ENCODE assay signal across 1 cellular context in the genomic region with DNA sequence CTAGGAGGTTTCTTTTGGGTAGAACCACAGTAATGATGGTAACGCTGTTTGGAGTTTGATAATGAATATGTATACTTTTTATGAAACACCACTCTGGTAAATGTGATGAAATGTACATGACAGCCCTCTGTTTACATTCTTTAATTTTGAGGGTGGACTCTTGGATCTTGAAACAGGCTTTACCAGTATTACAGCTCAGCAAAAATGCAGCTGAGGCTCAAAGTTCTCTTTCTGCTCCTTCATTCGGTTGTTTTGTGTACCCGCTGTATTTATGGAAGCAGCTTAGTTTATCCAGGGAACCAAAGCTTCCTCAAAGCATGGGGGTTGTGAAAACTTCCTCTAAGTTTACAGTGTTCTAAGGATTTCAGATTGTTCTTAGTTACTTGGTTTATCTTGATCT.
A peak's percentile ranks its signal among the peaks of the same experiment; 100 is the strongest.
TF ChIP-seq lines count a peak whose summit lies in the region.

No MANE protein-coding gene starts in this region.

TF ChIP-seq in HepG2, 621 proteins besides CTCF, POLR2A, EP300 and RAD21 (continued from another document and continues in another):
- TF ChIP-seq, protein P1, sequence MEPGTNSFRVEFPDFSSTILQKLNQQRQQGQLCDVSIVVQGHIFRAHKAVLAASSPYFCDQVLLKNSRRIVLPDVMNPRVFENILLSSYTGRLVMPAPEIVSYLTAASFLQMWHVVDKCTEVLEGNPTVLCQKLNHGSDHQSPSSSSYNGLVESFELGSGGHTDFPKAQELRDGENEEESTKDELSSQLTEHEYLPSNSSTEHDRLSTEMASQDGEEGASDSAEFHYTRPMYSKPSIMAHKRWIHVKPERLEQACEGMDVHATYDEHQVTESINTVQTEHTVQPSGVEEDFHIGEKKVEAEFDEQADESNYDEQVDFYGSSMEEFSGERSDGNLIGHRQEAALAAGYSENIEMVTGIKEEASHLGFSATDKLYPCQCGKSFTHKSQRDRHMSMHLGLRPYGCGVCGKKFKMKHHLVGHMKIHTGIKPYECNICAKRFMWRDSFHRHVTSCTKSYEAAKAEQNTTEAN (CRISPR knock-in tag; conservative IDR thresholded peaks at IDR 0.05), result 0 out of 2 replicates have a peak, but pooled peaks have one; percentile 33
- no peak for TF ChIP-seq ARNTL (CRISPR knock-in tag; IDR thresholded peaks at IDR 0.05)
- TF ChIP-seq ZNF3 (CRISPR knock-in tag; IDR thresholded peaks at IDR 0.05), result no peak
- TF ChIP-seq YEATS2 (CRISPR knock-in tag; IDR thresholded peaks at IDR 0.05; ENCODE audit: borderline replicate concordance), result no peak
- TF ChIP-seq GATAD1 (CRISPR knock-in tag; IDR thresholded peaks at IDR 0.05), result no peak
- 0 out of 2 replicates have a peak, but pooled peaks have one; percentile 40 for TF ChIP-seq SIX4 (CRISPR knock-in tag; IDR thresholded peaks at IDR 0.05)
- TF ChIP-seq ERF (CRISPR knock-in tag; IDR thresholded peaks at IDR 0.05), result peak; percentile 50; the same call in 1 of the 2 replicates
- no peak for TF ChIP-seq MED8 (CRISPR knock-in tag; IDR thresholded peaks at IDR 0.05; ENCODE audit: insufficient replicate concordance)
- TF ChIP-seq, protein P2, sequence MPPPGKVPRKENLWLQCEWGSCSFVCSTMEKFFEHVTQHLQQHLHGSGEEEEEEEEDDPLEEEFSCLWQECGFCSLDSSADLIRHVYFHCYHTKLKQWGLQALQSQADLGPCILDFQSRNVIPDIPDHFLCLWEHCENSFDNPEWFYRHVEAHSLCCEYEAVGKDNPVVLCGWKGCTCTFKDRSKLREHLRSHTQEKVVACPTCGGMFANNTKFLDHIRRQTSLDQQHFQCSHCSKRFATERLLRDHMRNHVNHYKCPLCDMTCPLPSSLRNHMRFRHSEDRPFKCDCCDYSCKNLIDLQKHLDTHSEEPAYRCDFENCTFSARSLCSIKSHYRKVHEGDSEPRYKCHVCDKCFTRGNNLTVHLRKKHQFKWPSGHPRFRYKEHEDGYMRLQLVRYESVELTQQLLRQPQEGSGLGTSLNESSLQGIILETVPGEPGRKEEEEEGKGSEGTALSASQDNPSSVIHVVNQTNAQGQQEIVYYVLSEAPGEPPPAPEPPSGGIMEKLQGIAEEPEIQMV (CRISPR knock-in tag; IDR thresholded peaks at IDR 0.05; ENCODE audit: low read depth), result no peak
- TF ChIP-seq ZNF543 (CRISPR knock-in tag; IDR thresholded peaks at IDR 0.05), result no peak
- no peak for TF ChIP-seq RXRA (CRISPR knock-in tag; IDR thresholded peaks at IDR 0.05)
- TF ChIP-seq, protein P3, sequence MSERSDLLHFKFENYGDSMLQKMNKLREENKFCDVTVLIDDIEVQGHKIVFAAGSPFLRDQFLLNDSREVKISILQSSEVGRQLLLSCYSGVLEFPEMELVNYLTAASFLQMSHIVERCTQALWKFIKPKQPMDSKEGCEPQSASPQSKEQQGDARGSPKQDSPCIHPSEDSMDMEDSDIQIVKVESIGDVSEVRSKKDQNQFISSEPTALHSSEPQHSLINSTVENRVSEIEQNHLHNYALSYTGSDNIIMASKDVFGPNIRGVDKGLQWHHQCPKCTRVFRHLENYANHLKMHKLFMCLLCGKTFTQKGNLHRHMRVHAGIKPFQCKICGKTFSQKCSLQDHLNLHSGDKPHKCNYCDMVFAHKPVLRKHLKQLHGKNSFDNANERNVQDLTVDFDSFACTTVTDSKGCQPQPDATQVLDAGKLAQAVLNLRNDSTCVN (CRISPR knock-in tag; IDR thresholded peaks at IDR 0.05; ENCODE audit: borderline replicate concordance), result no peak
- no peak for TF ChIP-seq KMT2A (CRISPR knock-in tag; IDR thresholded peaks at IDR 0.05)
- TF ChIP-seq ZBTB7A (CRISPR knock-in tag; IDR thresholded peaks at IDR 0.05), result no peak
- no peak for TF ChIP-seq LRRFIP1 (CRISPR knock-in tag; conservative IDR thresholded peaks at IDR 0.05)
- TF ChIP-seq, protein P4, sequence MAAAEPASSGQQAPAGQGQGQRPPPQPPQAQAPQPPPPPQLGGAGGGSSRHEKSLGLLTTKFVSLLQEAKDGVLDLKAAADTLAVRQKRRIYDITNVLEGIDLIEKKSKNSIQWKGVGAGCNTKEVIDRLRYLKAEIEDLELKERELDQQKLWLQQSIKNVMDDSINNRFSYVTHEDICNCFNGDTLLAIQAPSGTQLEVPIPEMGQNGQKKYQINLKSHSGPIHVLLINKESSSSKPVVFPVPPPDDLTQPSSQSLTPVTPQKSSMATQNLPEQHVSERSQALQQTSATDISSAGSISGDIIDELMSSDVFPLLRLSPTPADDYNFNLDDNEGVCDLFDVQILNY (CRISPR knock-in tag; conservative IDR thresholded peaks at IDR 0.05), result no peak
- TF ChIP-seq ZFP62 (CRISPR knock-in tag; IDR thresholded peaks at IDR 0.05), result no peak
- TF ChIP-seq TBP (CRISPR knock-in tag; IDR thresholded peaks at IDR 0.05), result no peak
- TF ChIP-seq MAFG (CRISPR knock-in tag; IDR thresholded peaks at IDR 0.05), result 0 out of 2 replicates have a peak, but pooled peaks have one; percentile 64
- TF ChIP-seq RARG (CRISPR knock-in tag; IDR thresholded peaks at IDR 0.05; ENCODE audit: low read depth), result no peak
- no peak for TF ChIP-seq HOXD1 (CRISPR knock-in tag; IDR thresholded peaks at IDR 0.05)
- no peak for TF ChIP-seq ZBTB38 (CRISPR knock-in tag; IDR thresholded peaks at IDR 0.05)
- TF ChIP-seq ZFAT (CRISPR knock-in tag; conservative IDR thresholded peaks at IDR 0.05), result no peak
- TF ChIP-seq MEIS2 (CRISPR knock-in tag; IDR thresholded peaks at IDR 0.05), result no peak
- TF ChIP-seq, protein P5, sequence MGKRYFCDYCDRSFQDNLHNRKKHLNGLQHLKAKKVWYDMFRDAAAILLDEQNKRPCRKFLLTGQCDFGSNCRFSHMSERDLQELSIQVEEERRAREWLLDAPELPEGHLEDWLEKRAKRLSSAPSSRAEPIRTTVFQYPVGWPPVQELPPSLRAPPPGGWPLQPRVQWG (CRISPR knock-in tag; IDR thresholded peaks at IDR 0.05; ENCODE audit: borderline replicate concordance, low read depth), result no peak
- peak; percentile 82 for TF ChIP-seq HDAC1 (CRISPR knock-in tag; IDR thresholded peaks at IDR 0.05)
- TF ChIP-seq TBL1XR1 (IDR thresholded peaks at IDR 0.05; ENCODE audit: borderline replicate concordance, low read length, partially characterized antibody), result no peak
- TF ChIP-seq NFKB2 (CRISPR knock-in tag; IDR thresholded peaks at IDR 0.05; ENCODE audit: borderline replicate concordance), result no peak
- TF ChIP-seq, protein P6, sequence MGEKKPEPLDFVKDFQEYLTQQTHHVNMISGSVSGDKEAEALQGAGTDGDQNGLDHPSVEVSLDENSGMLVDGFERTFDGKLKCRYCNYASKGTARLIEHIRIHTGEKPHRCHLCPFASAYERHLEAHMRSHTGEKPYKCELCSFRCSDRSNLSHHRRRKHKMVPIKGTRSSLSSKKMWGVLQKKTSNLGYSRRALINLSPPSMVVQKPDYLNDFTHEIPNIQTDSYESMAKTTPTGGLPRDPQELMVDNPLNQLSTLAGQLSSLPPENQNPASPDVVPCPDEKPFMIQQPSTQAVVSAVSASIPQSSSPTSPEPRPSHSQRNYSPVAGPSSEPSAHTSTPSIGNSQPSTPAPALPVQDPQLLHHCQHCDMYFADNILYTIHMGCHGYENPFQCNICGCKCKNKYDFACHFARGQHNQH (CRISPR knock-in tag; IDR thresholded peaks at IDR 0.05), result peak; percentile 64; the same call in 1 of the 2 replicates
- no peak for TF ChIP-seq MZF1 (CRISPR knock-in tag; IDR thresholded peaks at IDR 0.05; ENCODE audit: borderline replicate concordance)
- TF ChIP-seq ZNF639 (CRISPR knock-in tag; conservative IDR thresholded peaks at IDR 0.05), result no peak
- TF ChIP-seq ZNF44 (CRISPR knock-in tag; IDR thresholded peaks at IDR 0.05), result no peak
- TF ChIP-seq MED13 (CRISPR knock-in tag; IDR thresholded peaks at IDR 0.05), result no peak
- TF ChIP-seq, protein P7, sequence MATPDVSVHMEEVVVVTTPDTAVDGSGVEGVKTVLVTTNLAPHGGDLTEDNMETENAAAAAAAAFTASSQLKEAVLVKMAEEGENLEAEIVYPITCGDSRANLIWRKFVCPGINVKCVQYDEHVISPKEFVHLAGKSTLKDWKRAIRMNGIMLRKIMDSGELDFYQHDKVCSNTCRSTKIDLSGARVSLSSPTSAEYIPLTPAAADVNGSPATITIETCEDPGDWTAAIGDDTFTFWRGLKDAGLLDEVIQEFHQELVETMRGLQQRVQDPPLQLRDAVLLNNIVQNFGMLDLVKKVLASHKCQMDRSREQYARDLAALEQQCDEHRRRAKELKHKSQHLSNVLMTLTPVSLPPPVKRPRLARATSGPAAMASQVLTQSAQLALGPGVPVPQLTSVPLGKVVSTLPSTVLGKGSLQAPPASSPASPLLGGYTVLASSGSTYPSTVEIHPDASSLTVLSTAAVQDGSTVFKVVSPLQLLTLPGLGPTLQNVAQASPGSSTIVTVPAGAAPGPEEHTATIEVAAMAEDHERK (CRISPR knock-in tag; IDR thresholded peaks at IDR 0.05; ENCODE audit: low read depth), result no peak
- no peak for TF ChIP-seq ZNF280B (CRISPR knock-in tag; IDR thresholded peaks at IDR 0.05; ENCODE audit: borderline replicate concordance)
- TF ChIP-seq SRSF9 (IDR thresholded peaks at IDR 0.05; ENCODE audit: borderline replicate concordance, insufficient read depth, low read depth, low read length, poor library complexity, severe bottlenecking), result no peak
- TF ChIP-seq RBM39 (IDR thresholded peaks at IDR 0.05; ENCODE audit: low read depth, low read length, poor library complexity, severe bottlenecking), result no peak
- no peak for TF ChIP-seq ZNF891 (CRISPR knock-in tag; IDR thresholded peaks at IDR 0.05)
- no peak for TF ChIP-seq RNF2 (conservative IDR thresholded peaks at IDR 0.05; ENCODE audit: low read depth)
- no peak for TF ChIP-seq MXD4 (CRISPR knock-in tag; IDR thresholded peaks at IDR 0.05)
- no peak for TF ChIP-seq ZSCAN22 (CRISPR knock-in tag; IDR thresholded peaks at IDR 0.05)
- TF ChIP-seq SETDB1 (CRISPR knock-in tag; IDR thresholded peaks at IDR 0.05; ENCODE audit: borderline replicate concordance), result no peak
- TF ChIP-seq ZNF83 (CRISPR knock-in tag; IDR thresholded peaks at IDR 0.05; ENCODE audit: borderline replicate concordance), result no peak
- TF ChIP-seq CENPT (CRISPR knock-in tag; IDR thresholded peaks at IDR 0.05; ENCODE audit: low read depth), result no peak
- no peak for TF ChIP-seq RELA (CRISPR knock-in tag; IDR thresholded peaks at IDR 0.05)
- peak; percentile 94 for TF ChIP-seq GATAD2A (CRISPR knock-in tag; IDR thresholded peaks at IDR 0.05)
- TF ChIP-seq NR2F2 (IDR thresholded peaks at IDR 0.05; ENCODE audit: borderline replicate concordance, low read depth), result no peak
- TF ChIP-seq CENPX (CRISPR knock-in tag; IDR thresholded peaks at IDR 0.05), result no peak
- no peak for TF ChIP-seq ZSCAN25 (CRISPR knock-in tag; IDR thresholded peaks at IDR 0.05)
- TF ChIP-seq POGZ (CRISPR knock-in tag; IDR thresholded peaks at IDR 0.05), result no peak
- TF ChIP-seq, protein P8, sequence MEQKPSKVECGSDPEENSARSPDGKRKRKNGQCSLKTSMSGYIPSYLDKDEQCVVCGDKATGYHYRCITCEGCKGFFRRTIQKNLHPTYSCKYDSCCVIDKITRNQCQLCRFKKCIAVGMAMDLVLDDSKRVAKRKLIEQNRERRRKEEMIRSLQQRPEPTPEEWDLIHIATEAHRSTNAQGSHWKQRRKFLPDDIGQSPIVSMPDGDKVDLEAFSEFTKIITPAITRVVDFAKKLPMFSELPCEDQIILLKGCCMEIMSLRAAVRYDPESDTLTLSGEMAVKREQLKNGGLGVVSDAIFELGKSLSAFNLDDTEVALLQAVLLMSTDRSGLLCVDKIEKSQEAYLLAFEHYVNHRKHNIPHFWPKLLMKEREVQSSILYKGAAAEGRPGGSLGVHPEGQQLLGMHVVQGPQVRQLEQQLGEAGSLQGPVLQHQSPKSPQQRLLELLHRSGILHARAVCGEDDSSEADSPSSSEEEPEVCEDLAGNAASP (CRISPR knock-in tag; IDR thresholded peaks at IDR 0.05; ENCODE audit: borderline replicate concordance), result peak; percentile 38; the same call in 1 of the 2 replicates
